9 cellular contexts compared by ENCODE assay signal in the genomic region with DNA sequence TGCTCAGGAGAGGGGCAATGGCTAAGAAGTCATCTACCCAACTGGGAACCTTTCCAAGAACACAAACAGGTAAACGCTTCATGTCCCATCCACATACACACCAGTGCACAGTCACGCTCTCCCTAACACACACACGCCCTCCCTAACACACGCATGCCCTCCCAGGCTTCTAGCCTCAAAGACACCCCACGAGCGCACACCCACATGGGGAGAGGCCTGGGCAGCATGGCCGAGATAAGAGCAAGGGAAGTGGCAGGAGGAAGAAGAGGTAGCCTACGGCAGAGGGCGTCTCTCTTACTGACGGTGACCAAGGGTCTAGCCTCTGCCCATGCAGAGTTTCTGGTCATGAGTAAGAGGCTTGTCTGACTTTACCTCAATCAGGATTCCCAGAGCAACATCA. TPM values are rescaled to one million over a fixed set of nuclear protein-coding genes. Genes with fewer than 3 reads are reported as not detected.
DNase-seq lines count a peak whose midpoint lies in the region; ATAC-seq and TF ChIP-seq lines count a peak whose summit lies in the region.
"Had no signal": no experiment of that assay in that cellular context is flagged by ENCODE, and none has a peak within 500 bp of the region (broad histone marks: within the 10 kb centered on the region; RNA-seq: fewer than 3 reads in every experiment).

No MANE protein-coding gene starts in this region.

- H3K4ac ChIP-seq in neuronal stem cell (ENCODE audit: low read length) = no peak overlapping the region

- H2BK120ac ChIP-seq in neuronal stem cell (ENCODE audit: low read depth, low read length) = no peak overlapping the region

- no peaks in the 10 kb centered on the region for H3K27me3 Mint-ChIP-seq in activated naive CD8-positive, alpha-beta T cell treated with anti-CD3 and anti-CD28 coated beads for 36 hours
- no peaks in the 10 kb centered on the region for H3K27me3 Mint-ChIP-seq in naive thymus-derived CD4-positive, alpha-beta T cell

- intact Hi-C loops in right cardiac atrium (cut with DNase I) = loop anchor here in 3 of 4 donors (5.0 to 10.0 kb wide), 4 partner anchors 173 to 483 kb away; partner anchors contain the start of gene AGBL3 (in 2 of the 3)
- intact Hi-C loops in Right ventricle myocardium superior (cut with DNase I) = loop anchor here (5.0 kb wide), 2 partner anchors 180 to 480 kb away; partner anchors contain the start of gene AGBL3
- intact Hi-C loops in naive thymus-derived CD4-positive, alpha-beta T cell (cut with micrococcal nuclease) = no loop called here
- intact Hi-C loops in upper lobe of right lung (cut with DNase I) = loop anchor here (10.0 kb wide), 2 partner anchors 183 to 213 kb away; partner anchors contain the start of gene AGBL3

- H3K4me1 Mint-ChIP-seq in activated naive CD8-positive, alpha-beta T cell treated with anti-CD3 and anti-CD28 coated beads for 36 hours = peaks cover 53% of the 10 kb centered on the region
- H3K4me1 Mint-ChIP-seq in naive thymus-derived CD4-positive, alpha-beta T cell = peaks cover 31 to 71% (median 49%) of the 10 kb centered on the region in 7 donors

- H3K9me3 Mint-ChIP-seq in activated naive CD8-positive, alpha-beta T cell treated with anti-CD3 and anti-CD28 coated beads for 36 hours = peaks cover 8% of the 10 kb centered on the region
- H3K9me3 Mint-ChIP-seq in naive thymus-derived CD4-positive, alpha-beta T cell = peaks cover 0 to 7% (median 3%) of the 10 kb centered on the region in 11 donors

- H3K79me1 ChIP-seq in neuronal stem cell (ENCODE audit: low read depth, low read length) = peaks cover 10% of the 10 kb centered on the region

- no peak overlapping the region for H3K9ac ChIP-seq in neuronal stem cell (ENCODE audit: low read depth, low read length, poor library complexity)

- H3K4me1 ChIP-seq in right cardiac atrium (ENCODE audit: control insufficient read depth, insufficient read depth, low read length) = peaks cover 24% of the 10 kb centered on the region
- H3K4me1 ChIP-seq in naive thymus-derived CD4-positive, alpha-beta T cell (ENCODE audit: control insufficient read depth in 2 of 2, insufficient read depth in 2 of 2, low read length in 2 of 2) = peaks cover 16 to 29% of the 10 kb centered on the region in 2 donors
- H3K4me1 ChIP-seq in upper lobe of right lung = peaks cover 45% of the 10 kb centered on the region
- H3K4me1 ChIP-seq in neuronal stem cell (ENCODE audit: control insufficient read depth in 2 of 2, insufficient read depth in 1 of 2, low read depth in 1 of 2, low read length in 2 of 2) = peaks cover 3 to 10% of the 10 kb centered on the region in 2 donors

- TF ChIP-seq CTCF in upper lobe of right lung (IDR thresholded peaks at IDR 0.05) = no peak

- H3K14ac ChIP-seq in neuronal stem cell (ENCODE audit: low read length) = no peak overlapping the region

- peaks cover 72% of the 10 kb centered on the region for H3K36me3 Mint-ChIP-seq in activated naive CD8-positive, alpha-beta T cell treated with anti-CD3 and anti-CD28 coated beads for 36 hours
- H3K36me3 Mint-ChIP-seq in naive thymus-derived CD4-positive, alpha-beta T cell = peaks cover 3 to 53% (median 38%) of the 10 kb centered on the region in 5 donors

- H3K23ac ChIP-seq in neuronal stem cell (ENCODE audit: low read depth, low read length, poor library complexity) = no peak overlapping the region

- H3K18ac ChIP-seq in neuronal stem cell (ENCODE audit: low read length) = no peak overlapping the region

- no peaks in the 10 kb centered on the region for H3K27me3 ChIP-seq in right cardiac atrium (ENCODE audit: control insufficient read depth, insufficient read depth)
- H3K27me3 ChIP-seq in naive thymus-derived CD4-positive, alpha-beta T cell (ENCODE audit: control insufficient read depth in 2 of 2, insufficient read depth in 2 of 2, low read length in 2 of 2) = no peaks in the 10 kb centered on the region
- H3K27me3 ChIP-seq in upper lobe of right lung = no peaks in the 10 kb centered on the region
- no peaks in the 10 kb centered on the region for H3K27me3 ChIP-seq in neuronal stem cell (ENCODE audit: control insufficient read depth in 3 of 3, insufficient read depth in 3 of 3, low read depth in 1 of 3, low read length in 3 of 3)

- no peak overlapping the region for H2BK12ac ChIP-seq in neuronal stem cell (ENCODE audit: low read length)

- H3K27ac ChIP-seq in right cardiac atrium (ENCODE audit: low read length) (peak overlapping the region; percentile 37), upper lobe of right lung (peak overlapping the region; percentile 68), neuronal stem cell (replicated peaks; ENCODE audit: low read length) (no peak overlapping the region)
- peak overlapping the region; percentile 55 for H3K27ac ChIP-seq in naive thymus-derived CD4-positive, alpha-beta T cell (ENCODE audit: low read depth, low read length)

- DNase-seq in right cardiac atrium = no peak
- no peak for DNase-seq in Right ventricle myocardium superior
- DNase-seq in activated naive CD8-positive, alpha-beta T cell treated with anti-CD3 and anti-CD28 coated beads for 36 hours = no peak
- no peak for DNase-seq in naive thymus-derived CD4-positive, alpha-beta T cell
- no peak for DNase-seq in upper lobe of right lung
- DNase-seq in neuronal stem cell (ENCODE audit: low spot score) = no peak
- DNase-seq: amygdala had no signal

- peak overlapping the region; percentile 47 for H3K4me3 Mint-ChIP-seq in activated naive CD8-positive, alpha-beta T cell treated with anti-CD3 and anti-CD28 coated beads for 36 hours
- H3K4me3 Mint-ChIP-seq in naive thymus-derived CD4-positive, alpha-beta T cell = peak overlapping the region; percentile 1 to 91 (median 50)

- no peak overlapping the region for H2BK5ac ChIP-seq in neuronal stem cell (ENCODE audit: low read length)

- no peak overlapping the region for H3K4me3 ChIP-seq in right cardiac atrium (ENCODE audit: low read length)
- H3K4me3 ChIP-seq in naive thymus-derived CD4-positive, alpha-beta T cell (ENCODE audit: low read length) = no peak overlapping the region
- no peak overlapping the region for H3K4me3 ChIP-seq in upper lobe of right lung
- no peak overlapping the region for H3K4me3 ChIP-seq in neuronal stem cell (ENCODE audit: low read length in 2 of 2)

- no peak overlapping the region for H4K91ac ChIP-seq in neuronal stem cell (ENCODE audit: low read depth, low read length, poor library complexity)

- H3K9me3 ChIP-seq in right cardiac atrium (ENCODE audit: control insufficient read depth, low read length) (no peaks in the 10 kb centered on the region), upper lobe of right lung (no peaks in the 10 kb centered on the region), neuronal stem cell (replicated peaks in 1 of 2; ENCODE audit: control insufficient read depth in 2 of 2, insufficient read depth in 1 of 2, low read depth in 1 of 2, low read length in 2 of 2) (peaks cover 2% of the 10 kb centered on the region in 2 donors)
- H3K9me3 ChIP-seq in naive thymus-derived CD4-positive, alpha-beta T cell (ENCODE audit: control insufficient read depth in 2 of 3, low read length in 3 of 3) = peaks cover 0 to 1% (median 0%) of the 10 kb centered on the region in 3 experiments

- no peak overlapping the region for H2BK15ac ChIP-seq in neuronal stem cell (ENCODE audit: low read length)

- no peak for ATAC-seq in right cardiac atrium
- ATAC-seq in Right ventricle myocardium superior (ENCODE audit: poor library complexity) = no peak
- ATAC-seq in naive thymus-derived CD4-positive, alpha-beta T cell = peak; percentile 13
- ATAC-seq in upper lobe of right lung = no peak
- ATAC-seq in GM21825 (IDR thresholded peaks at IDR 0.05; ENCODE audit: unreplicated experiment) = no peak
- no peak for ATAC-seq in GM18870 (IDR thresholded peaks at IDR 0.05; ENCODE audit: unreplicated experiment)

- H2AFZ ChIP-seq in neuronal stem cell (ENCODE audit: low read length) = no peak overlapping the region

- POLR2A ChIA-PET in naive thymus-derived CD4-positive, alpha-beta T cell (lab: Charles Lee) = interaction anchor here (0.5 to 12.9 kb wide), 4 partner anchors 10 to 498 kb away, joined by 3 to 183 read pairs (median 28); partner anchors contain the start of genes AGBL3 and TMEM140

- H3K36me3 ChIP-seq in naive thymus-derived CD4-positive, alpha-beta T cell (ENCODE audit: control insufficient read depth in 2 of 3, insufficient read depth in 3 of 3, low read length in 3 of 3) = peaks cover 0 to 48% (median 10%) of the 10 kb centered on the region in 3 experiments
- H3K36me3 ChIP-seq in upper lobe of right lung (peaks cover 36% of the 10 kb centered on the region), neuronal stem cell (replicated peaks in 1 of 2; ENCODE audit: control insufficient read depth in 2 of 2, insufficient read depth in 2 of 2, low read length in 2 of 2) (peaks cover 50 to 65% of the 10 kb centered on the region in 2 donors)

- no peak overlapping the region for H2AK5ac ChIP-seq in neuronal stem cell (ENCODE audit: low read depth, low read length)

- peak overlapping the region; percentile 81 for H3K27ac Mint-ChIP-seq in activated naive CD8-positive, alpha-beta T cell treated with anti-CD3 and anti-CD28 coated beads for 36 hours
- H3K27ac Mint-ChIP-seq in naive thymus-derived CD4-positive, alpha-beta T cell = peak overlapping the region; percentile 90 to 98 (median 94)

- 73% methylated on average over 10 of the region's 10 CpGs for WGBS in right cardiac atrium
- WGBS in neuronal stem cell (ENCODE audit: extremely low coverage in 2 of 2, insufficient read length in 2 of 2, insufficient replicate concordance in 1 of 2), 2 donors = no CpG with 5 or more reads among the region's 10 CpGs

- H4K8ac ChIP-seq in neuronal stem cell (ENCODE audit: low read depth, low read length) = no peak overlapping the region

- H3K4me2 ChIP-seq in neuronal stem cell (ENCODE audit: insufficient read depth, low read length, poor library complexity, severe bottlenecking) = no peak overlapping the region

- CTCF ChIA-PET in naive thymus-derived CD4-positive, alpha-beta T cell (lab: Charles Lee) = no interaction called here

RNA-seq across cellular contexts. Expression of gene CYREN, which starts 3.1 kb away (rescaled TPM):
- total RNA-seq in right cardiac atrium (10 to 100 TPM; 31.8 to 40.5 (median 33.3) TPM), Right ventricle myocardium superior (28.9 TPM), upper lobe of right lung (39.3 TPM)
- polyA plus RNA-seq in right cardiac atrium = 27.7 TPM
- total RNA-seq in activated naive CD8-positive, alpha-beta T cell treated with anti-CD3 and anti-CD28 coated beads for 36 hours = 10 to 100 TPM; 51.7 to 54.4 TPM
- total RNA-seq in naive thymus-derived CD4-positive, alpha-beta T cell = 10 to 100 TPM; 25.6 to 50.7 (median 32.0) TPM
- polyA plus RNA-seq in naive thymus-derived CD4-positive, alpha-beta T cell = 10 to 100 TPM; 51.6 to 67.9 TPM
- polyA plus RNA-seq in neuronal stem cell (2013, experiment 1 of 2) = 21.9 TPM
- polyA plus RNA-seq in neuronal stem cell (2013, experiment 2 of 2) = 21.4 TPM

RNA-seq across cellular contexts. Expression of gene TMEM140, which starts 19.5 kb away (rescaled TPM):
- total RNA-seq in right cardiac atrium (10 to 100 TPM in 2 of 4 donors, 1 to 10 TPM in 2; 6.3 to 13.0 (median 9.9) TPM), Right ventricle myocardium superior (22.8 TPM), upper lobe of right lung (31.2 TPM)
- polyA plus RNA-seq in right cardiac atrium = 13.3 TPM
- 10 to 100 TPM; 12.7 to 12.8 TPM for total RNA-seq in activated naive CD8-positive, alpha-beta T cell treated with anti-CD3 and anti-CD28 coated beads for 36 hours
- 10 to 100 TPM; 17.8 to 44.7 (median 20.4) TPM for total RNA-seq in naive thymus-derived CD4-positive, alpha-beta T cell
- polyA plus RNA-seq in naive thymus-derived CD4-positive, alpha-beta T cell = 10 to 100 TPM; 16.8 to 29.4 TPM
- not detected for polyA plus RNA-seq in neuronal stem cell (2013, experiment 1 of 2)
- not detected for polyA plus RNA-seq in neuronal stem cell (2013, experiment 2 of 2)

RNA-seq across cellular contexts. Expression of gene WDR91, which starts 44.0 kb away (rescaled TPM):
- 10 to 100 TPM in 2 of 4 donors, 1 to 10 TPM in 2; 6.8 to 11.1 (median 9.7) TPM for total RNA-seq in right cardiac atrium
- 4.0 TPM for polyA plus RNA-seq in right cardiac atrium
- 5.1 TPM for total RNA-seq in Right ventricle myocardium superior
- total RNA-seq in activated naive CD8-positive, alpha-beta T cell treated with anti-CD3 and anti-CD28 coated beads for 36 hours = 10 to 100 TPM; 12.3 to 14.0 TPM
- total RNA-seq in naive thymus-derived CD4-positive, alpha-beta T cell = 10 to 100 TPM; 18.2 to 59.2 (median 37.0) TPM
- polyA plus RNA-seq in naive thymus-derived CD4-positive, alpha-beta T cell = 1 to 10 TPM; 3.5 to 9.3 TPM
- total RNA-seq in upper lobe of right lung = 30.0 TPM
- polyA plus RNA-seq in neuronal stem cell (2013, experiment 1 of 2) = 4.6 TPM
- polyA plus RNA-seq in neuronal stem cell (2013, experiment 2 of 2) = 3.6 TPM

Comparison
In these comparisons a context has a peak if more than half of its experiments do, and no peak if none do; other contexts are left out.
1. intact Hi-C loops: an anchor here in right cardiac atrium (5.0 to 10.0 kb wide), Right ventricle myocardium superior (5.0 kb wide) and upper lobe of right lung (10.0 kb wide); none called in naive thymus-derived CD4-positive, alpha-beta T cell.